In the genomic region with DNA sequence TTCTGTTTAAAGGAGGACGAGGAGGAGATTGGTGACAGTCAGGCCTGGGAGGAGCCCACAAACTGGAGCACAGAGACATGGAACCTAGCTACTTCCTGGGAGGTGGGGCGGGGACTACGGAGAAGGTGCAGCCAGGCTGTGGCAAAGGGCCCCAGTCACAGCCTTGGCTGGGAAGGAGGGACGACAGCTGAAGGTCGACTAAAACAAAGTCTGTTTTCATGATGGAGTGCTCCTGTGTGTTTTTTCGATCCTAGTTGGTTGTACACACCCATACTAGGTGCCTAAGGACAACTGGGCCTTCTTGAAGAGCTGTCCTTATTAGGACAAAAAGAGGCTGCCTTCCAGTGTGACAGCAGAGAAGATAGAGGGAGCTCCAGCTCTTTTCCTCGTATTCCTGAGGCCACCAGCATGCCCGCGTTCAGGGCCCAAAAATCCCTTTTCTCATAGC, we compare ENCODE assay signal across 8 cellular contexts. TPM values are rescaled to one million over a fixed set of nuclear protein-coding genes. Genes with fewer than 3 reads are reported as not detected.
A peak's percentile ranks its signal among the peaks of the same experiment; 100 is the strongest.
DNase-seq lines count a peak whose midpoint lies in the region; ATAC-seq and TF ChIP-seq lines count a peak whose summit lies in the region.
"Had no signal": no experiment of that assay in that cellular context is flagged by ENCODE, and none has a peak within 500 bp of the region (broad histone marks: within the 10 kb centered on the region; RNA-seq: fewer than 3 reads in every experiment).

No MANE protein-coding gene starts in this region.

- H3K9ac ChIP-seq in fibroblast of lung (ENCODE audit: insufficient read depth, low read length), result no peak overlapping the region

- no peaks in the 10 kb centered on the region for H4K20me1 ChIP-seq in fibroblast of lung (ENCODE audit: control insufficient read depth, extremely low read depth, insufficient read depth, low read length)

- no peaks in the 10 kb centered on the region for H3K27me3 ChIP-seq in Peyer's patch
- no peaks in the 10 kb centered on the region for H3K27me3 ChIP-seq in fibroblast of lung (ENCODE audit: control insufficient read depth, insufficient read depth, low read length)
- H3K27me3 ChIP-seq in gastrocnemius medialis, result no peaks in the 10 kb centered on the region

- H3K36me3 ChIP-seq in Peyer's patch, result peaks cover 0 to 6% (median 0%) of the 10 kb centered on the region in 3 donors
- H3K36me3 ChIP-seq in fibroblast of lung (ENCODE audit: control insufficient read depth, insufficient read depth, low read length), result peaks cover 2% of the 10 kb centered on the region
- peaks cover 0 to 12% of the 10 kb centered on the region in 2 donors for H3K36me3 ChIP-seq in gastrocnemius medialis

- H3K4me2 ChIP-seq in fibroblast of lung (ENCODE audit: extremely low read depth, insufficient read depth, low read length), result no peak overlapping the region

- TF ChIP-seq POLR2A in Peyer's patch (IDR thresholded peaks at IDR 0.05) (peak in 1 of 2 donors; percentile 41), gastrocnemius medialis (IDR thresholded peaks at IDR 0.05) (no peak)

- in situ Hi-C loops in gastrocnemius medialis (cut with MboI; ENCODE audit: low sequenced_read_pairs in 4 of 4), result loop anchor here in 2 of 4 donors (10.0 to 25.0 kb wide), 2 partner anchors 64 to 99 kb away; a partner anchor contains a TSS

- peaks cover 18% of the 10 kb centered on the region for H3K79me2 ChIP-seq in fibroblast of lung (ENCODE audit: control insufficient read depth, insufficient read depth, low read length)

- intact Hi-C loops in gastrocnemius medialis (cut with DNase I; ENCODE audit: low total_unique reads), result no loop called here

- peaks cover 0 to 39% (median 9%) of the 10 kb centered on the region in 4 donors for H3K4me1 ChIP-seq in Peyer's patch
- peaks cover 18% of the 10 kb centered on the region for H3K4me1 ChIP-seq in fibroblast of lung (ENCODE audit: control insufficient read depth, extremely low read depth, insufficient read depth, low read length)
- peaks cover 33 to 38% of the 10 kb centered on the region in 2 donors for H3K4me1 ChIP-seq in gastrocnemius medialis

- DNase-seq in GM10248 (ENCODE audit: extremely low spot score) (no peak), Peyer's patch (peak in 2 of 3 donors; percentile 75 to 77), fibroblast of lung (ENCODE audit: low read depth in 2 of 2) (peak in 1 of 2 donors; percentile 77), gastrocnemius medialis (no peak), HPDE6-E6E7 (ENCODE audit: extremely low spot score) (no peak)
- no peak for DNase-seq in stimulated activated CD8-positive, alpha-beta memory T cell treated with anti-CD3 and anti-CD28 coated beads, Interleukin-4, amount 100 ng/mL, for 48 hours

- no peak overlapping the region for H2AFZ ChIP-seq in fibroblast of lung (ENCODE audit: low read length)

- H3K4me3 ChIP-seq in Peyer's patch (no peak overlapping the region), fibroblast of lung (replicated peaks in 1 of 4; ENCODE audit: control extremely low read depth in 1 of 4, insufficient read depth in 1 of 4, low read depth in 3 of 4, low read length in 4 of 4) (no peak overlapping the region), gastrocnemius medialis (no peak overlapping the region)
- H3K4me3 ChIP-seq: SK-N-MC had no signal

- no peak for ATAC-seq in gastrocnemius medialis
- ATAC-seq in HG03025 (IDR thresholded peaks at IDR 0.05; ENCODE audit: low FRiP score, unreplicated experiment), result no peak

- CTCF ChIA-PET in GM10248 (lab: Yijun Ruan, JAX), result interaction anchor here (0.8 to 12.2 kb wide), 17 partner anchors 9 to 199 kb away, joined by 3 to 138 read pairs (median 5); partner anchors contain the start of genes CREB3, SPAG8 and TPM2

- H3K9me3 ChIP-seq in Peyer's patch (no peaks in the 10 kb centered on the region), fibroblast of lung (ENCODE audit: control insufficient read depth, insufficient read depth, low read depth, low read length) (no peaks in the 10 kb centered on the region), gastrocnemius medialis (no peaks in the 10 kb centered on the region)

- TF ChIP-seq CTCF in GM10248 (IDR thresholded peaks at IDR 0.05; ENCODE audit: control extremely low read depth, extremely low read depth, low read depth, missing control alignments) (peak; percentile 45), Peyer's patch (IDR thresholded peaks at IDR 0.05) (peak in 3 of 6 experiments; percentile 55 to 73 (median 61)), fibroblast of lung (conservative IDR thresholded peaks at IDR 0.05 in 1 of 2, IDR thresholded peaks at IDR 0.05 in 1 of 2; ENCODE audit: low read depth in 1 of 2, low read length in 2 of 2) (peak; percentile 57 to 70), gastrocnemius medialis (IDR thresholded peaks at IDR 0.05 in 4 of 5, conservative IDR thresholded peaks at IDR 0.05 in 1 of 5) (peak; percentile 23 to 59 (median 41))

- H3K27ac ChIP-seq in Peyer's patch, result peak overlapping the region; percentile 26 to 99 (median 94)
- no peak overlapping the region for H3K27ac ChIP-seq in fibroblast of lung (ENCODE audit: insufficient read depth, low read length)
- peak overlapping the region; percentile 92 to 97 (median 96) for H3K27ac ChIP-seq in gastrocnemius medialis
- H3K27ac ChIP-seq: SK-N-MC had no signal

- POLR2A ChIA-PET in GM10248 (lab: Yijun Ruan, JAX), result interaction anchor here (1.1 kb wide), 1 partner anchor 70 kb away, joined by 3 read pairs; no protein-coding TSS in a partner anchor

RNA-seq across cellular contexts. Expression of gene CCDC107, which starts 2.9 kb away (rescaled TPM):
- 10 to 100 TPM; 14.0 to 21.9 (median 20.2) TPM for total RNA-seq in Peyer's patch
- total RNA-seq in fibroblast of lung, result 15.4 and 20.6 TPM in 2 replicates
- 20.2 and 24.9 TPM in 2 replicates for polyA plus RNA-seq in fibroblast of lung
- polyA plus RNA-seq in fibroblast of lung (2012), result 34.3 and 34.9 TPM in 2 replicates
- polyA minus RNA-seq in fibroblast of lung (ENCODE audit: low replicate concordance), result 1.3 and 17.5 TPM in 2 replicates
- total RNA-seq in gastrocnemius medialis, result 10 to 100 TPM; 21.9 to 45.3 (median 31.5) TPM

RNA-seq across cellular contexts. Expression of gene RMRP, which starts 3.2 kb away (rescaled TPM):
- 1,000 to 10,000 TPM in 3 of 4 donors, not detected in 1; 1,673 to 3,824 (median 2,659) TPM for total RNA-seq in Peyer's patch
- 67,954 and 162,287 TPM in 2 replicates for total RNA-seq in fibroblast of lung
- polyA plus RNA-seq in fibroblast of lung, result 75.4 and 110 TPM in 2 replicates
- polyA plus RNA-seq in fibroblast of lung (2012), result 16.4 and 31.6 TPM in 2 replicates
- polyA minus RNA-seq in fibroblast of lung (ENCODE audit: low replicate concordance), result 7,676 and 19,551 TPM in 2 replicates
- total RNA-seq in gastrocnemius medialis, result 100 to 1,000 TPM; 115 to 715 (median 367) TPM

RNA-seq across cellular contexts. Expression of gene ARHGEF39, which starts 4.0 kb away (rescaled TPM):
- total RNA-seq in Peyer's patch, result 10 to 100 TPM in 1 of 4 donors, 1 to 10 TPM in 3; 1.9 to 19.8 (median 4.8) TPM
- total RNA-seq in fibroblast of lung, result under 0.01 and 0.66 TPM in 2 replicates
- polyA plus RNA-seq in fibroblast of lung, result 0.77 and 3.9 TPM in 2 replicates
- polyA plus RNA-seq in fibroblast of lung (2012), result 0.63 and 2.3 TPM in 2 replicates
- polyA minus RNA-seq in fibroblast of lung (ENCODE audit: low replicate concordance), result 2.2 and 4.4 TPM in 2 replicates
- total RNA-seq in gastrocnemius medialis, result under 1 TPM in 2 of 4 donors, not detected in 2; 0.07 to 0.10 TPM

RNA-seq across cellular contexts. Expression of gene SIT1, which starts 10.3 kb away (rescaled TPM):
- total RNA-seq in Peyer's patch, result 1 to 10 TPM in 1 of 4 donors, not detected in 3; 2.4 TPM
- total RNA-seq in fibroblast of lung, result 0.17 TPM in 1 of 2 replicates, not detected in the other
- 0.07 TPM in 1 of 2 replicates, not detected in the other for polyA plus RNA-seq in fibroblast of lung
- not detected in 2 replicates for polyA plus RNA-seq in fibroblast of lung (2012)
- not detected in 2 replicates for polyA minus RNA-seq in fibroblast of lung (ENCODE audit: low replicate concordance)
- not detected for total RNA-seq in gastrocnemius medialis

RNA-seq across cellular contexts. Expression of gene CA9, which starts 12.7 kb away (rescaled TPM):
- total RNA-seq in Peyer's patch (1 to 10 TPM; 1.6 to 6.3 (median 5.2) TPM), fibroblast of lung (0.17 and 0.26 TPM in 2 replicates), gastrocnemius medialis (not detected)
- 0.59 TPM in 1 of 2 replicates, not detected in the other for polyA plus RNA-seq in fibroblast of lung
- polyA plus RNA-seq in fibroblast of lung (2012), result 0.84 TPM in 2 replicates
- not detected in 2 replicates for polyA minus RNA-seq in fibroblast of lung (ENCODE audit: low replicate concordance)

Comparison
In these comparisons a context has a peak if more than half of its experiments do, and no peak if none do; other contexts are left out.
1. DNase-seq: peak in Peyer's patch (2 of 3); none in GM10248 (single experiment), gastrocnemius medialis (0 of 2), stimulated activated CD8-positive, alpha-beta memory T cell treated with anti-CD3 and anti-CD28 coated beads, Interleukin-4, amount 100 ng/mL, for 48 hours (single experiment) and HPDE6-E6E7 (single experiment).
2. RNA of gene RMRP, which starts 3.2 kb away (total RNA-seq): 67,954 to 162,287 TPM in fibroblast of lung; 1,673 to 3,824 TPM in Peyer's patch and 115 to 715 TPM in gastrocnemius medialis; every median in the first group is over 10 times any median in the second.